Comparison of ENCODE assay signal across 26 cellular contexts in the genomic region with DNA sequence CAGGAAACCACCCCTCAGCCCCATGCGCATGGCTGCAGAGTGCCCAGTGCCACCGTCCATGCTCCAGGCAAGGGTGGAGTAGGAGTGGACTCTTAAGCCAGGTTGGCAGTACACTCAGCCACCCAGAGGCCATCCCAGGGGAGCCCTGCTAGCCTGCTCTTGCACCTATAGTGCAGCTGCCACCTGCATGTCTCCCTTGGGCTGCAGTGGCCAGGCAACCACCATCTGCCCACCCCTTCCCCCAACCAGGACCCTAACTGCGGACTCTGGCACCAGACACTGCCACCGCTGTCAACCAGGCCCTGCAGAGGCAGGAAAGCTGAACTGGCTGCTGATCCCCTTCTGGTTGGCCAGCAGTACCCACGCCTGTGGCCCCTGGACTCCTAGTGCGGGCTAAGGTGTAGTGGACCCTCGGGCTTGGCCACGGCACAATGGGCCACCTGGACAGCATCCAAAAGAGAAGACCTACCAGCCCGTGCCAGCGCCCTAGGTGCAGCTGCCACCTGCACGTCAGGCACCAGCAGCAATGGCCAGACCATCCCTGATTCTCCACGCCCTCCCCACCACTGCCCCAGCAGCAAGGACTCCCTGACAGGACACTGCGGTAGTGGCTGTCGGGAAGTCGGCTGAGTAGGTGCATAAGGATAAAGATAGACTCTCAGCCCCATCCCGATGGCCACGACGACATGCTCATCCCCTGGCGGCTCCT.
DNase-seq lines count a peak whose midpoint lies in the region; ATAC-seq and TF ChIP-seq lines count a peak whose summit lies in the region.
"Had no signal": no experiment of that assay in that cellular context is flagged by ENCODE, and none has a peak within 500 bp of the region (broad histone marks: within the 10 kb centered on the region; RNA-seq: fewer than 3 reads in every experiment).

No MANE protein-coding gene starts in this region.

- H3K9me3 Mint-ChIP-seq in osteocyte (ENCODE audit: unreplicated experiment) = no peaks in the 10 kb centered on the region
- H3K9me3 Mint-ChIP-seq: activated T-helper 17 cell treated with anti-CD3 and anti-CD28 coated beads, Interleukin-2, amount 50 U/mL, for 72 hours; natural killer cell treated with Interleukin-12 subunit alpha and Interleukin-12 subunit beta and Interleukin-15 and Interleukin-18, amount 100 ng/mL, for 72 hours had no signal

- in situ Hi-C loops in gastrocnemius medialis (cut with MboI; ENCODE audit: low sequenced_read_pairs in 4 of 4) = no loop called here

- intact Hi-C loops in OCI-LY7 (cut with micrococcal nuclease; ENCODE audit: unreplicated experiment) (no loop called here), gastrocnemius medialis (cut with DNase I; ENCODE audit: low total_unique reads) (no loop called here)

- no peak for TF ChIP-seq POLR2A in gastrocnemius medialis (IDR thresholded peaks at IDR 0.05)

- H3K27ac ChIP-seq in OCI-LY7 (ENCODE audit: low read depth, low read length, poor library complexity, severe bottlenecking) (peak overlapping the region; percentile 86), gastrocnemius medialis (no peak overlapping the region)
- H3K27ac ChIP-seq: pancreas, SK-N-MC, skin epidermis, thyroid gland had no signal

- BruUV-seq in OCI-LY7 (replicated peaks; lab: Mats Ljungman, UMichigan) = no TSS peak

- H3K27me3 Mint-ChIP-seq in osteocyte (ENCODE audit: unreplicated experiment) = peaks cover 38% of the 10 kb centered on the region

- no peak overlapping the region for H3K27ac Mint-ChIP-seq in osteocyte (ENCODE audit: unreplicated experiment)
- H3K27ac Mint-ChIP-seq: activated CD4-positive, alpha-beta memory T cell treated with anti-CD3 and anti-CD28 coated beads, Interleukin-2, amount 10 ng/mL, durations not matched to agents 7 days and 5 days; activated T-helper 17 cell treated with anti-CD3 and anti-CD28 coated beads, Interleukin-2, amount 50 U/mL, for 72 hours; natural killer cell treated with Interleukin-12 subunit alpha and Interleukin-12 subunit beta and Interleukin-15 and Interleukin-18, amount 100 ng/mL, for 72 hours; stimulated activated naive CD8-positive, alpha-beta T cell treated with anti-CD3 and anti-CD28 coated beads, Interleukin-15, Interleukin-2, amounts not matched to agents 100 ng/mL and 50 ng/mL, for 24 hours had no signal

- DNase-seq in GM12864 (ENCODE audit: low read depth) (no peak), OCI-LY7 (ENCODE audit: low spot score) (no peak), osteocyte (ENCODE audit: extremely low spot score, unreplicated experiment) (no peak), GF-D8 (lab: John Stamatoyannopoulos, UW) (no peak), T-helper 9 cell (no peak), gastrocnemius medialis (no peak)
- DNase-seq: activated CD4-positive, alpha-beta memory T cell treated with anti-CD3 and anti-CD28 coated beads, Interleukin-2, amount 10 ng/mL, durations not matched to agents 7 days and 5 days; activated CD8-positive, alpha-beta memory T cell treated with anti-CD3 and anti-CD28 coated beads, Interleukin-2, amount 50 U/mL, for 4 hours; activated naive CD4-positive, alpha-beta T cell treated with anti-CD3 and anti-CD28 coated beads, Interleukin-2, amount 50 U/mL, for 16 hours; cortex of kidney; EL; Kasumi-1; NCI-H1417; NCI-H2029; NCI-H526; PC-3; thyroid gland had no signal

- peak overlapping the region; percentile 40 for H3K4me3 Mint-ChIP-seq in osteocyte (ENCODE audit: unreplicated experiment)
- H3K4me3 Mint-ChIP-seq: activated CD4-positive, alpha-beta memory T cell treated with anti-CD3 and anti-CD28 coated beads, Interleukin-2, amount 10 ng/mL, durations not matched to agents 7 days and 5 days; activated T-helper 17 cell treated with anti-CD3 and anti-CD28 coated beads, Interleukin-2, amount 50 U/mL, for 72 hours; natural killer cell treated with Interleukin-12 subunit alpha and Interleukin-12 subunit beta and Interleukin-15 and Interleukin-18, amount 100 ng/mL, for 72 hours; stimulated activated naive CD8-positive, alpha-beta T cell treated with anti-CD3 and anti-CD28 coated beads, Interleukin-15, Interleukin-2, amounts not matched to agents 100 ng/mL and 50 ng/mL, for 24 hours had no signal

- H3K4me1 Mint-ChIP-seq in osteocyte (ENCODE audit: unreplicated experiment) = peaks cover 5% of the 10 kb centered on the region
- H3K4me1 Mint-ChIP-seq: activated T-helper 17 cell treated with anti-CD3 and anti-CD28 coated beads, Interleukin-2, amount 50 U/mL, for 72 hours had no signal

- peaks cover 23% of the 10 kb centered on the region for H3K4me1 ChIP-seq in OCI-LY7 (ENCODE audit: insufficient read depth, low read length, poor library complexity, severe bottlenecking)
- H3K4me1 ChIP-seq in iPS-15b (ENCODE audit: control insufficient read depth, insufficient read depth, low read length) = no peaks in the 10 kb centered on the region
- peaks cover 0 to 7% of the 10 kb centered on the region in 2 donors for H3K4me1 ChIP-seq in gastrocnemius medialis
- H3K4me1 ChIP-seq: HAP-1 had no signal

- ATAC-seq in gastrocnemius medialis = no peak
- ATAC-seq: activated T-helper 17 cell treated with anti-CD3 and anti-CD28 coated beads, Interleukin-2, amount 50 U/mL, for 72 hours; GM12878; natural killer cell treated with Interleukin-12 subunit alpha and Interleukin-12 subunit beta and Interleukin-15 and Interleukin-18, amount 100 ng/mL, for 72 hours; PC-3 had no signal

- H3K36me3 Mint-ChIP-seq in osteocyte (ENCODE audit: unreplicated experiment) = peaks cover 2% of the 10 kb centered on the region

- H2AFZ ChIP-seq in OCI-LY7 (ENCODE audit: low read length) = no peak overlapping the region

- H3K27me3 ChIP-seq in iPS-15b (ENCODE audit: control insufficient read depth, insufficient read depth, low read length) (peaks cover 27% of the 10 kb centered on the region), gastrocnemius medialis (peaks cover 11 to 23% (median 16%) of the 10 kb centered on the region in 3 donors)

- CTCF ChIA-PET in OCI-LY7 (lab: Charles Lee; ENCODE audit: unreplicated experiment) = no interaction called here

- no peaks in the 10 kb centered on the region for H3K9me2 ChIP-seq in OCI-LY7 (ENCODE audit: insufficient read depth, low read length)

- peaks cover 3% of the 10 kb centered on the region; the same call in 1 of the 2 replicates for H4K20me1 ChIP-seq in OCI-LY7 (ENCODE audit: insufficient read depth, low read length)

- POLR2A ChIA-PET in OCI-LY7 (lab: Charles Lee) = interaction anchor here (3.1 kb wide), 1 partner anchor 11 kb away, joined by 57 read pairs; no protein-coding TSS in a partner anchor

- TF ChIP-seq CTCF in GM12864 (IDR thresholded peaks at IDR 0.05; ENCODE audit: low read depth, low read length, missing control alignments) (peak; percentile 4), OCI-LY7 (conservative IDR thresholded peaks at IDR 0.05; ENCODE audit: low read length) (no peak), osteocyte (IDR thresholded peaks at IDR 0.05) (no peak), gastrocnemius medialis (IDR thresholded peaks at IDR 0.05 in 4 of 5, conservative IDR thresholded peaks at IDR 0.05 in 1 of 5) (no peak)

- peak overlapping the region; percentile 74 for H3K4me2 ChIP-seq in OCI-LY7 (ENCODE audit: low read length)

- no peak overlapping the region; the same call in 1 of the 2 replicates for H3K4me3 ChIP-seq in GM12864 (ENCODE audit: low read depth, low read length)
- H3K4me3 ChIP-seq in OCI-LY7 (ENCODE audit: low read depth, low read length, poor library complexity, severe bottlenecking) = peak overlapping the region; percentile 78
- H3K4me3 ChIP-seq in iPS-15b (ENCODE audit: low read depth, low read length) = peak overlapping the region; percentile 45
- peak overlapping the region in 1 of 4 donors; percentile 50 for H3K4me3 ChIP-seq in gastrocnemius medialis
- H3K4me3 ChIP-seq: HAP-1 had no signal

- H3K9me3 ChIP-seq in OCI-LY7 (ENCODE audit: low read length) (peaks cover 20% of the 10 kb centered on the region), iPS-15b (ENCODE audit: control insufficient read depth, insufficient read depth, low read length) (no peaks in the 10 kb centered on the region), gastrocnemius medialis (no peaks in the 10 kb centered on the region)
- H3K9me3 ChIP-seq: HAP-1, pancreas, thyroid gland had no signal

- peaks cover 54% of the 10 kb centered on the region for H3K36me3 ChIP-seq in OCI-LY7 (ENCODE audit: insufficient read depth, low read length)
- H3K36me3 ChIP-seq in iPS-15b (ENCODE audit: control insufficient read depth, insufficient read depth, low read length) = no peaks in the 10 kb centered on the region
- H3K36me3 ChIP-seq in gastrocnemius medialis = no peaks in the 10 kb centered on the region
- H3K36me3 ChIP-seq: HAP-1, pancreas, thyroid gland had no signal

- H3K79me2 ChIP-seq in OCI-LY7 (ENCODE audit: insufficient read depth, low read depth, low read length) = peaks cover 36% of the 10 kb centered on the region

- H3K9ac ChIP-seq in iPS-15b (ENCODE audit: low read depth, low read length) = no peak overlapping the region
